26 cellular contexts compared by ENCODE assay signal in genomic region chr5:162870966-162871365, GRCh38.
"Had no signal": no experiment of that assay in that cellular context is flagged by ENCODE, and none has a peak within 500 bp of the region (broad histone marks: within the 10 kb centered on the region; RNA-seq: fewer than 3 reads in every experiment).

No MANE protein-coding gene starts in this region.

- H3K36me3 ChIP-seq: colonic mucosa, esophagus squamous epithelium, gastrocnemius medialis, heart right ventricle, left lung, lower lobe of right lung had no signal

- DNase-seq: colonic mucosa; cortex of kidney; effector CD8-positive, alpha-beta T cell; effector memory CD8-positive, alpha-beta T cell; endodermal cell; erythroblast; esophagus squamous epithelium; foreskin fibroblast; foreskin melanocyte; gastrocnemius medialis; glutamatergic neuron; head of caudate nucleus; heart right ventricle; hippocampal formation; left cardiac atrium; left lung; left ventricle myocardium superior; lower lobe of right lung; mesenchymal stem cell; mucosa of descending colon; naive B cell had no signal

- H3K27ac ChIP-seq: colonic mucosa, epithelial cell of prostate, esophagus squamous epithelium, gastrocnemius medialis, heart right ventricle, left lung, lower lobe of right lung had no signal

- H3K4me3 ChIP-seq: colonic mucosa, esophagus squamous epithelium, gastrocnemius medialis, heart right ventricle, left lung, lower lobe of right lung, mucosa of descending colon had no signal

- H3K4me1 ChIP-seq: colonic mucosa, esophagus squamous epithelium, gastrocnemius medialis, heart right ventricle, left lung, lower lobe of right lung had no signal

- H3K9me3 ChIP-seq: colonic mucosa, gastrocnemius medialis had no signal

- FAIRE-seq: endometrium, islet of Langerhans, keratinocyte had no signal

- H3K27me3 ChIP-seq: colonic mucosa, esophagus squamous epithelium, gastrocnemius medialis, heart right ventricle, left lung had no signal

- ATAC-seq: effector memory CD8-positive, alpha-beta T cell; esophagus mucosa; gastrocnemius medialis; heart right ventricle; left cardiac atrium; left lung; left ventricle myocardium superior; lower lobe of right lung; mucosa of descending colon had no signal
